20 cellular contexts compared by ENCODE assay signal in genomic region chr20:2757969-2758368, GRCh38. TPM values are rescaled to one million over a fixed set of nuclear protein-coding genes. Genes with fewer than 3 reads are reported as not detected.
DNase-seq lines count a peak whose midpoint lies in the region; ATAC-seq, FAIRE-seq and TF ChIP-seq lines count a peak whose summit lies in the region.
"Had no signal": no experiment of that assay in that cellular context is flagged by ENCODE, and none has a peak within 500 bp of the region (broad histone marks: within the 10 kb centered on the region; RNA-seq: fewer than 3 reads in every experiment).

No MANE protein-coding gene starts in this region.

- H2AFZ ChIP-seq in K562 (ENCODE audit: low read depth, low read length), result no peak overlapping the region

- no peaks in the 10 kb centered on the region for H3K9me1 ChIP-seq in K562 (ENCODE audit: control insufficient read depth, insufficient read depth, low read length)

- no peak for TF ChIP-seq RAD21 in K562 (CRISPR knock-in tag; conservative IDR thresholded peaks at IDR 0.05 in 1 of 2, IDR thresholded peaks at IDR 0.05 in 1 of 2)

- no peaks in the 10 kb centered on the region for H4K20me1 ChIP-seq in K562 (replicated peaks; ENCODE audit: control insufficient read depth, insufficient read depth, low read length)

- peaks cover 2 to 12% of the 10 kb centered on the region in 2 experiments; a peak in 4 of 5 replicates for H3K4me1 ChIP-seq in K562 (replicated peaks in 1 of 2; ENCODE audit: control insufficient read depth in 2 of 2, insufficient read depth in 2 of 2, low read length in 2 of 2)

- TF ChIP-seq EP300 in K562 (IDR thresholded peaks at IDR 0.05; ENCODE audit: low read length), result no peak

- TF ChIP-seq CTCF in K562 (IDR thresholded peaks at IDR 0.05 in 2 of 3, conservative IDR thresholded peaks at IDR 0.05 in 1 of 3; ENCODE audit: insufficient read depth in 2 of 3, low read depth in 1 of 3, low read length in 3 of 3), result no peak

- ATAC-seq in K562, result no peak; the same call in 2 of the 3 replicates
- no peak for ATAC-seq in sciatic nerve
- no peak for ATAC-seq in GM18511 (IDR thresholded peaks at IDR 0.05; ENCODE audit: unreplicated experiment)
- ATAC-seq in GM21367 (IDR thresholded peaks at IDR 0.05; ENCODE audit: unreplicated experiment), result no peak
- ATAC-seq: GM12878 had no signal

- BruUV-seq in K562 (replicated peaks; lab: Mats Ljungman, UMichigan), result no TSS peak

- no peaks in the 10 kb centered on the region for H3K36me3 ChIP-seq in K562 (ENCODE audit: control insufficient read depth, insufficient read depth, low read length)
- H3K36me3 ChIP-seq: BLaER1 had no signal

- no peak for FAIRE-seq in K562 (lab: Jason Lieb, UNC)
- FAIRE-seq: A204.1, GM12878, GM18507, H1 had no signal

- intact Hi-C loops in K562 (cut with micrococcal nuclease), result loop anchor here (2.0 kb wide), 1 partner anchor 243 kb away; no protein-coding TSS in a partner anchor
- intact Hi-C loops in sciatic nerve (cut with DNase I), result no loop called here

- H3K79me2 ChIP-seq in K562 (ENCODE audit: control insufficient read depth, insufficient read depth, low read length), result no peaks in the 10 kb centered on the region

- 5% methylated on average over 5 of the region's 5 CpGs for WGBS in K562 (ENCODE audit: insufficient coverage, low coverage, missing lambda C conversion rate)

- no peak overlapping the region for H3K9ac ChIP-seq in K562 (ENCODE audit: insufficient read depth in 1 of 2, low read depth in 2 of 2, low read length in 2 of 2)
- H3K9ac ChIP-seq: BLaER1, KMS-11 had no signal

- DNase-seq in AG08395 (ENCODE audit: low spot score), result peak; percentile 2
- DNase-seq in AG20443 (ENCODE audit: low spot score), result peak; percentile 6
- no peak for DNase-seq in K562 (ENCODE audit: extremely low read depth in 1 of 4, low spot score in 3 of 4)
- DNase-seq in sciatic nerve (ENCODE audit: low spot score), result peak; percentile 14
- DNase-seq: ACHN; CD4-positive, alpha-beta memory T cell; DMS153; DMS79 treated with DMSO at 0.1 percent for 48 hours; GF-D8; H9 had no signal

- H3K9me3 ChIP-seq in K562 (replicated peaks; ENCODE audit: control insufficient read depth, insufficient read depth, low read depth, low read length), result no peaks in the 10 kb centered on the region
- H3K9me3 ChIP-seq: BLaER1 had no signal

- TF ChIP-seq POLR2A in K562 (conservative IDR thresholded peaks at IDR 0.05), result no peak

- no peak overlapping the region for H3K4me2 ChIP-seq in K562 (ENCODE audit: insufficient read depth, low read length)
- H3K4me2 ChIP-seq: KMS-11 had no signal

- H3K27ac ChIP-seq in K562 (ENCODE audit: extremely low read depth, low read depth, low read length), result no peak overlapping the region
- H3K27ac ChIP-seq: KMS-11 had no signal

- H3K4me3 ChIP-seq in K562, result no peak overlapping the region
- H3K4me3 ChIP-seq: BLaER1, GM12878 had no signal

- in situ Hi-C loops in K562 (cut with MboI), result loop anchor here (5.0 to 10.0 kb wide), 2 partner anchors 89 to 237 kb away; no protein-coding TSS in a partner anchor

- CTCF ChIA-PET in K562 (lab: Yijun Ruan, JAX; ENCODE audit: low intra/inter-chr PET ratio), result no interaction called here

- POLR2A ChIA-PET in K562 (lab: Yijun Ruan, JAX), result no interaction called here

- H3K27me3 ChIP-seq in K562 (ENCODE audit: control insufficient read depth in 2 of 2, insufficient read depth in 2 of 2, low read length in 2 of 2), result peaks cover 0 to 21% of the 10 kb centered on the region in 2 experiments; a peak in 2 of 5 replicates

TF ChIP-seq in K562, 482 proteins besides CTCF, POLR2A, EP300 and RAD21 (continues in another document):
- TF ChIP-seq SMARCA5 (IDR thresholded peaks at IDR 0.05), result no peak
- TF ChIP-seq USF1 (CRISPR knock-in tag; IDR thresholded peaks at IDR 0.05), result peak; percentile 40; the same call in 1 of the 2 replicates
- 0 out of 2 replicates have a peak, but pooled peaks have one; percentile 15 for TF ChIP-seq USF2 (CRISPR knock-in tag; IDR thresholded peaks at IDR 0.05)
- TF ChIP-seq TFAM (CRISPR knock-in tag; conservative IDR thresholded peaks at IDR 0.05), result no peak
- no peak for TF ChIP-seq ILK (tag; IDR thresholded peaks at IDR 0.05; ENCODE audit: borderline replicate concordance, low read depth)

RNA-seq across cellular contexts. Expression of gene CPXM1, which starts 42.5 kb away (rescaled TPM):
- 4.1 and 15.4 TPM in 2 replicates for total RNA-seq in K562 (2011; cell fraction: chromatin; rRNA removed; ENCODE audit: low replicate concordance)
- 6.3 and 13.0 TPM in 2 replicates for total RNA-seq in K562 (2011; cell fraction: nucleolus; rRNA removed)
- total RNA-seq in K562 (2011; cell fraction: nucleoplasm; rRNA removed), result 5.3 and 5.7 TPM in 2 replicates
- 0.32 and 0.41 TPM in 2 replicates for total RNA-seq in K562 (2014; rRNA removed)
- 0.07 and 0.13 TPM in 2 replicates for total RNA-seq in K562 (2014; rRNA removed; fragmentation: Illumina TruSeq; extraction: Trizol)
- total RNA-seq in K562 (2015; rRNA removed; fragmentation: Illumina TruSeq; extraction: Trizol), result 0.04 TPM in 1 of 2 replicates, not detected in the other
- total RNA-seq in K562 (2021), result 0.47 and 0.49 TPM in 2 replicates
- polyA plus RNA-seq in K562 (2011; rRNA removed), result 1.1 and 4.5 TPM in 2 replicates
- polyA plus RNA-seq in K562 (2011; cell fraction: cytosol; rRNA removed), result 3.0 and 3.8 TPM in 2 replicates
- 13.5 and 29.6 TPM in 2 replicates for polyA plus RNA-seq in K562 (2011; cell fraction: nucleus; rRNA removed)
- 0.18 and 0.86 TPM in 2 replicates for polyA plus RNA-seq in K562 (2012)
- polyA plus RNA-seq in K562 (2014; fragmentation: Illumina TruSeq; extraction: Trizol), result 0.45 and 0.50 TPM in 2 replicates
- polyA plus RNA-seq in K562 (2014; fragmentation: Nextera tagmentation; extraction: Ambion mirVana), result not detected
- 0.28 and 0.37 TPM in 2 replicates for polyA plus RNA-seq in K562 (2014; rRNA removed)
- 0.67 and 1.1 TPM in 2 replicates for polyA minus RNA-seq in K562 (2011; rRNA and poly(A)+ RNA removed)
- 0.55 and 0.86 TPM in 2 replicates for polyA minus RNA-seq in K562 (2011; cell fraction: cytosol; rRNA and poly(A)+ RNA removed)
- polyA minus RNA-seq in K562 (2011; cell fraction: nucleus; rRNA and poly(A)+ RNA removed), result 1.1 and 3.6 TPM in 2 replicates
- 5.9 TPM for total RNA-seq in sciatic nerve
- total RNA-seq: CD4-positive, alpha-beta memory T cell; HT-29 had no signal
- polyA plus RNA-seq: CD14-positive monocyte; CD4-positive, alpha-beta memory T cell had no signal

RNA-seq across cellular contexts. Expression of gene C20orf141, which starts 56.8 kb away (rescaled TPM):
- not detected in 2 replicates for total RNA-seq in K562 (2011; cell fraction: chromatin; rRNA removed; ENCODE audit: low replicate concordance)
- not detected in 2 replicates for total RNA-seq in K562 (2011; cell fraction: nucleolus; rRNA removed)
- not detected in 2 replicates for total RNA-seq in K562 (2011; cell fraction: nucleoplasm; rRNA removed)
- not detected in 2 replicates for total RNA-seq in K562 (2014; rRNA removed)
- total RNA-seq in K562 (2014; rRNA removed; fragmentation: Illumina TruSeq; extraction: Trizol), result not detected in 2 replicates
- total RNA-seq in K562 (2015; rRNA removed; fragmentation: Illumina TruSeq; extraction: Trizol), result not detected in 2 replicates
- not detected in 2 replicates for total RNA-seq in K562 (2021)
- polyA plus RNA-seq in K562 (2011; rRNA removed), result not detected in 2 replicates
- polyA plus RNA-seq in K562 (2011; cell fraction: cytosol; rRNA removed), result 0.13 TPM in 1 of 2 replicates, not detected in the other
- polyA plus RNA-seq in K562 (2011; cell fraction: nucleus; rRNA removed), result not detected in 2 replicates
- polyA plus RNA-seq in K562 (2012), result not detected in 2 replicates
- not detected in 2 replicates for polyA plus RNA-seq in K562 (2014; fragmentation: Illumina TruSeq; extraction: Trizol)
- polyA plus RNA-seq in K562 (2014; fragmentation: Nextera tagmentation; extraction: Ambion mirVana), result not detected
- not detected in 2 replicates for polyA plus RNA-seq in K562 (2014; rRNA removed)
- not detected in 2 replicates for polyA minus RNA-seq in K562 (2011; rRNA and poly(A)+ RNA removed)
- not detected in 2 replicates for polyA minus RNA-seq in K562 (2011; cell fraction: cytosol; rRNA and poly(A)+ RNA removed)
- not detected in 2 replicates for polyA minus RNA-seq in K562 (2011; cell fraction: nucleus; rRNA and poly(A)+ RNA removed)
- total RNA-seq in sciatic nerve, result not detected
- total RNA-seq: CD4-positive, alpha-beta memory T cell; GM12878; H1; H9; HT-29 had no signal
- polyA plus RNA-seq: CD14-positive monocyte; CD4-positive, alpha-beta memory T cell; GM12878; H1 had no signal

RNA-seq across cellular contexts. Expression of gene TMEM239, which starts 58.2 kb away (rescaled TPM):
- 0.21 TPM in 1 of 2 replicates, not detected in the other for total RNA-seq in K562 (2011; cell fraction: chromatin; rRNA removed; ENCODE audit: low replicate concordance)
- not detected in 2 replicates for total RNA-seq in K562 (2011; cell fraction: nucleolus; rRNA removed)
- not detected in 2 replicates for total RNA-seq in K562 (2011; cell fraction: nucleoplasm; rRNA removed)
- total RNA-seq in K562 (2014; rRNA removed) (not detected in 2 replicates), K562 (2014; rRNA removed; fragmentation: Illumina TruSeq; extraction: Trizol) (not detected in 2 replicates), K562 (2015; rRNA removed; fragmentation: Illumina TruSeq; extraction: Trizol) (not detected in 2 replicates), K562 (2021) (not detected in 2 replicates), sciatic nerve (not detected)
- polyA plus RNA-seq in K562 (2011; rRNA removed) (not detected in 2 replicates), K562 (2014; fragmentation: Illumina TruSeq; extraction: Trizol) (not detected in 2 replicates), K562 (2014; fragmentation: Nextera tagmentation; extraction: Ambion mirVana) (not detected), K562 (2014; rRNA removed) (not detected in 2 replicates)
- polyA plus RNA-seq in K562 (2011; cell fraction: cytosol; rRNA removed), result not detected in 2 replicates
- polyA plus RNA-seq in K562 (2011; cell fraction: nucleus; rRNA removed), result not detected in 2 replicates
- not detected in 2 replicates for polyA plus RNA-seq in K562 (2012)
- not detected in 2 replicates for polyA minus RNA-seq in K562 (2011; rRNA and poly(A)+ RNA removed)
- not detected in 2 replicates for polyA minus RNA-seq in K562 (2011; cell fraction: cytosol; rRNA and poly(A)+ RNA removed)
- polyA minus RNA-seq in K562 (2011; cell fraction: nucleus; rRNA and poly(A)+ RNA removed), result not detected in 2 replicates
- total RNA-seq: CD4-positive, alpha-beta memory T cell; GM12878; H1; H9; HT-29 had no signal
- polyA plus RNA-seq: CD14-positive monocyte; CD4-positive, alpha-beta memory T cell; GM12878; H1 had no signal

Comparison
In these comparisons a context has a peak if more than half of its experiments do, and no peak if none do; other contexts are left out.
1. DNase-seq: peak in AG08395 (single experiment), AG20443 (single experiment) and sciatic nerve (single experiment); none in K562 (0 of 4).